ENCODE assay signal across 10 cellular contexts in the genomic region with DNA sequence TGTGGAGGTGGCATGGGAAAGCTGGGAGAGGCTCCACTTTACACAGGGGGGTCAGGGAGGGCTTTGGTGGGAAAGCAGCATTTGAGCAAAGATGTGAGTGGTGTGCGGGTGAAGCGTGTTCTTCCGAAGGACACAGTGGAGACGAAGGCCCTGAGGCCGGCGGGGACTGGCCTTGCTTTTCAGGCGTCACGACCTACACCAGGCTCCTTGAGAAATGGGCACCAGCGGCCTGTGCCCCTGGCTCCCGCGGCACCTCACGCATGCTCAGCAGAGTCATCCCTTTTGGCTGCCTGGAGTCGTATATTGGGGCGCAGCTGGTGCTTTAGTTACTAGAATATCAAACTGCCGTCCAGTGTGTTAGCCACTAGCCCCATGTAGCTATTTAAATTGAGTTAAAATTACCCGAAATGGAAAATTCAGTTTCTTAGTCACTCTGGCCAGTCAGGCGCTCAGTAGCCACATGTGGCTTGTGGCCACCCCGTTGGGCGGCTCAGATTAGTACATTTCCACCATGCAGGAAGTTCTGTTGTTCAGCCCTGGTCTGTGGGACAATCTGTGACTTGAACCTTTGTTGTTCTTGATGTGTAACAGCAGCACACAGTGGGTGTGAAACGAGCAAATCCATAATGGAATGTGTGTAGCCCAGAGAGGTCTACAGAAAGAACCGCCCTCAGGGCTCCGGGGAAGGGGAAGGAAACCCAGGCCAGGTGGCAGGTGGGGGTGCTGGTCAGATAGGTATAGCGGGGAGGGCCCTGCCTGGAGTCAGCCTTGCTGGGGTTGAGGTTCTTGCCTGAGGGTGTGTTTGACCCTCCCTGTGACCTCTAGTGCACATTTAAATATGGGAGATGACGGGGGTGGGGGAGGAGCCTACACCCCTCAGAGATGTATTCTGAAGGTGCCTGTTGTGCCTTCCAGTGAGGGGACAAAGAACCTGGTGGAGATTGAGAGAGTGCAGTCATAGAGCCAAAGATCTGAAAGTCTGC. TPM values are rescaled to one million over a fixed set of nuclear protein-coding genes. Genes with fewer than 3 reads are reported as not detected.
DNase-seq lines count a peak whose midpoint lies in the region; ATAC-seq, FAIRE-seq and TF ChIP-seq lines count a peak whose summit lies in the region.
"Had no signal": no experiment of that assay in that cellular context is flagged by ENCODE, and none has a peak within 500 bp of the region (broad histone marks: within the 10 kb centered on the region; RNA-seq: fewer than 3 reads in every experiment).

No MANE protein-coding gene starts in this region.

- H3K27me3 ChIP-seq in esophagus squamous epithelium: no peaks in the 10 kb centered on the region
- H3K27me3 ChIP-seq in upper lobe of right lung: no peaks in the 10 kb centered on the region

- no peak for FAIRE-seq in urothelium cell line (lab: Jason Lieb, UNC)

- TF ChIP-seq CTCF in esophagus squamous epithelium (IDR thresholded peaks at IDR 0.05): no peak
- no peak for TF ChIP-seq CTCF in upper lobe of right lung (IDR thresholded peaks at IDR 0.05)

- H3K4me1 ChIP-seq in esophagus squamous epithelium: peaks cover 12 to 70% (median 28%) of the 10 kb centered on the region in 3 donors
- peaks cover 50% of the 10 kb centered on the region for H3K4me1 ChIP-seq in upper lobe of right lung

- H3K27ac ChIP-seq in esophagus squamous epithelium (peak overlapping the region in 3 of 4 donors; percentile 65 to 82 (median 79)), upper lobe of right lung (peak overlapping the region; percentile 24)

- no peaks in the 10 kb centered on the region for H3K9me3 ChIP-seq in esophagus squamous epithelium
- no peaks in the 10 kb centered on the region for H3K9me3 ChIP-seq in upper lobe of right lung

- intact Hi-C loops in Right ventricle myocardium superior (cut with DNase I): no loop called here
- intact Hi-C loops in Right ventricle myocardium inferior (cut with DNase I): no loop called here
- intact Hi-C loops in esophagus squamous epithelium (cut with DNase I): no loop called here
- intact Hi-C loops in upper lobe of right lung (cut with DNase I): no loop called here

- no peak for TF ChIP-seq POLR2A in esophagus squamous epithelium (IDR thresholded peaks at IDR 0.05)

- DNase-seq in Right ventricle myocardium superior (peak; percentile 37), Right ventricle myocardium inferior (ENCODE audit: missing footprints) (no peak), NOMO-1 treated with DMSO at 0.1 percent for 48 hours (lab: John Stamatoyannopoulos, UW; ENCODE audit: unreplicated experiment) (peak; percentile 76), esophagus squamous epithelium (lab: John Stamatoyannopoulos, UW) (no peak), upper lobe of right lung (no peak), hypothalamus (lab: John Stamatoyannopoulos, UW) (no peak), urothelium cell line (ENCODE audit: low spot score) (no peak)
- DNase-seq: GOT3, NCI-H1105 treated with DMSO at 0.1 percent for 48 hours had no signal

- H3K4me3 ChIP-seq in esophagus squamous epithelium (no peak overlapping the region), upper lobe of right lung (no peak overlapping the region)

- ATAC-seq in Right ventricle myocardium superior (ENCODE audit: poor library complexity) (no peak), Right ventricle myocardium inferior (no peak), upper lobe of right lung (peak; percentile 47), GM18511 (IDR thresholded peaks at IDR 0.05; ENCODE audit: unreplicated experiment) (no peak)

- WGBS in esophagus squamous epithelium, 2 donors: 71 to 80% methylated on average over 9 to 22 of the region's 24 CpGs

- H3K36me3 ChIP-seq in esophagus squamous epithelium (peaks cover 0 to 17% (median 0%) of the 10 kb centered on the region in 3 donors), upper lobe of right lung (no peaks in the 10 kb centered on the region)

RNA-seq across cellular contexts. Expression of a gene that starts 30.4 kb away (rescaled TPM):
- total RNA-seq in Right ventricle myocardium superior (33.1 TPM), Right ventricle myocardium inferior (36.1 TPM), esophagus squamous epithelium (10 to 100 TPM; 28.2 to 50.4 (median 42.1) TPM), upper lobe of right lung (51.8 TPM)

Comparison
In these comparisons a context has a peak if more than half of its experiments do, and no peak if none do; other contexts are left out.
1. DNase-seq: peak in Right ventricle myocardium superior (single experiment) and NOMO-1 treated with DMSO at 0.1 percent for 48 hours (single experiment); none in Right ventricle myocardium inferior (single experiment), esophagus squamous epithelium (single experiment), upper lobe of right lung (single experiment), hypothalamus (0 of 51) and urothelium cell line (single experiment).